Comparison of ENCODE assay signal across 1 cellular context in the genomic region with DNA sequence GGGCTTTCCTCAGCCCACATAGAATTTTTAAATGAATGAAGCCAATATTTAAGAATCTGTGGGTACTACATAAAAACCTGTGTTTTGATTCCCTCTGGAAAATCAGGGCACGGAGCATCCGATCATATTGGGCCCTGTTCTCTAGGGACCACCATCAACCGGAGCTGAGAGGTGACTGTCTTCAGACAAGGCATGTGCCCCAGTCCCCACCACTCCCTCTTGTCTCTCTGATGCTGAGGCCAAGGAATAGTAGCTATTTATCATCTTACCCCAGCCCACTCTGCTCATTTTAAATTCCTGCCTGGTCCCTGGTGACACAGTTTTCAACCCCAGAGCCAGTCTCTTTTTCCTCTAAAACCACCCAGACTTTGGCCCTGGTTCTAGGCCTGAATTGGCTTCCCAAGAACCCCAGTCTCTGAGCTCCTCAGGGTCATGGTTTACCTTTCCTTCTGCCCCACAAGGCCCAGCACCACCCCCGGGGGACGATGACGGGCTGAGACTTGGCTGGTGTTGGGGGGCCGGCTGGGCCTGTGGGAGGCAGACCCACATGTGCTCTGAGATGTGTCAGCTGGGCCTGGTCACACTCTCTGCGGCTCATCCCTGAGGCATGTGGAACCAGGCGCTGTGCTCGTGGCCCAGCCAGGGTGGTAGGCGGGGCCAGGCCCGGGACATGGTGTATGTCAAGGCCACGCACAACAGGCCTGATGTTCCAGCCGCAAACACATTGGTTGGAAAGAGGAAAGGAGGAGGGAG.
TF ChIP-seq lines count a peak whose summit lies in the region.

No MANE protein-coding gene starts in this region.

TF ChIP-seq in HepG2, 621 proteins besides CTCF, POLR2A, EP300 and RAD21 (continued from another document and continues in another):
- TF ChIP-seq, protein P1, sequence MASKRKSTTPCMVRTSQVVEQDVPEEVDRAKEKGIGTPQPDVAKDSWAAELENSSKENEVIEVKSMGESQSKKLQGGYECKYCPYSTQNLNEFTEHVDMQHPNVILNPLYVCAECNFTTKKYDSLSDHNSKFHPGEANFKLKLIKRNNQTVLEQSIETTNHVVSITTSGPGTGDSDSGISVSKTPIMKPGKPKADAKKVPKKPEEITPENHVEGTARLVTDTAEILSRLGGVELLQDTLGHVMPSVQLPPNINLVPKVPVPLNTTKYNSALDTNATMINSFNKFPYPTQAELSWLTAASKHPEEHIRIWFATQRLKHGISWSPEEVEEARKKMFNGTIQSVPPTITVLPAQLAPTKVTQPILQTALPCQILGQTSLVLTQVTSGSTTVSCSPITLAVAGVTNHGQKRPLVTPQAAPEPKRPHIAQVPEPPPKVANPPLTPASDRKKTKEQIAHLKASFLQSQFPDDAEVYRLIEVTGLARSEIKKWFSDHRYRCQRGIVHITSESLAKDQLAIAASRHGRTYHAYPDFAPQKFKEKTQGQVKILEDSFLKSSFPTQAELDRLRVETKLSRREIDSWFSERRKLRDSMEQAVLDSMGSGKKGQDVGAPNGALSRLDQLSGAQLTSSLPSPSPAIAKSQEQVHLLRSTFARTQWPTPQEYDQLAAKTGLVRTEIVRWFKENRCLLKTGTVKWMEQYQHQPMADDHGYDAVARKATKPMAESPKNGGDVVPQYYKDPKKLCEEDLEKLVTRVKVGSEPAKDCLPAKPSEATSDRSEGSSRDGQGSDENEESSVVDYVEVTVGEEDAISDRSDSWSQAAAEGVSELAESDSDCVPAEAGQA (IDR thresholded peaks at IDR 0.05; ENCODE audit: low read depth): peak; percentile 56; the same call in 1 of the 2 replicates
- TF ChIP-seq, protein P1 (CRISPR knock-in tag; IDR thresholded peaks at IDR 0.05; ENCODE audit: borderline replicate concordance): peak; percentile 88
- TF ChIP-seq SIX4 (CRISPR knock-in tag; IDR thresholded peaks at IDR 0.05): peak; percentile 64; the same call in 1 of the 2 replicates
- TF ChIP-seq NCOR1 (IDR thresholded peaks at IDR 0.05; ENCODE audit: borderline replicate concordance, low read length): no peak
- no peak for TF ChIP-seq ZNF326 (CRISPR knock-in tag; IDR thresholded peaks at IDR 0.05; ENCODE audit: borderline replicate concordance)
- TF ChIP-seq SATB2 (CRISPR knock-in tag; IDR thresholded peaks at IDR 0.05): peak; percentile 99
- TF ChIP-seq, protein P2, sequence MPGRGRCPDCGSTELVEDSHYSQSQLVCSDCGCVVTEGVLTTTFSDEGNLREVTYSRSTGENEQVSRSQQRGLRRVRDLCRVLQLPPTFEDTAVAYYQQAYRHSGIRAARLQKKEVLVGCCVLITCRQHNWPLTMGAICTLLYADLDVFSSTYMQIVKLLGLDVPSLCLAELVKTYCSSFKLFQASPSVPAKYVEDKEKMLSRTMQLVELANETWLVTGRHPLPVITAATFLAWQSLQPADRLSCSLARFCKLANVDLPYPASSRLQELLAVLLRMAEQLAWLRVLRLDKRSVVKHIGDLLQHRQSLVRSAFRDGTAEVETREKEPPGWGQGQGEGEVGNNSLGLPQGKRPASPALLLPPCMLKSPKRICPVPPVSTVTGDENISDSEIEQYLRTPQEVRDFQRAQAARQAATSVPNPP (CRISPR knock-in tag; IDR thresholded peaks at IDR 0.05): peak; percentile 98
- peak; percentile 65 for TF ChIP-seq ZNF329 (CRISPR knock-in tag; IDR thresholded peaks at IDR 0.05; ENCODE audit: low read depth)
- TF ChIP-seq ZNF570 (CRISPR knock-in tag; IDR thresholded peaks at IDR 0.05; ENCODE audit: borderline replicate concordance): no peak
- no peak for TF ChIP-seq AGO1 (IDR thresholded peaks at IDR 0.05; ENCODE audit: low read depth, low read length, poor library complexity, severe bottlenecking)
- TF ChIP-seq HOXD1 (CRISPR knock-in tag; IDR thresholded peaks at IDR 0.05): peak; percentile 94
- TF ChIP-seq, protein P3, sequence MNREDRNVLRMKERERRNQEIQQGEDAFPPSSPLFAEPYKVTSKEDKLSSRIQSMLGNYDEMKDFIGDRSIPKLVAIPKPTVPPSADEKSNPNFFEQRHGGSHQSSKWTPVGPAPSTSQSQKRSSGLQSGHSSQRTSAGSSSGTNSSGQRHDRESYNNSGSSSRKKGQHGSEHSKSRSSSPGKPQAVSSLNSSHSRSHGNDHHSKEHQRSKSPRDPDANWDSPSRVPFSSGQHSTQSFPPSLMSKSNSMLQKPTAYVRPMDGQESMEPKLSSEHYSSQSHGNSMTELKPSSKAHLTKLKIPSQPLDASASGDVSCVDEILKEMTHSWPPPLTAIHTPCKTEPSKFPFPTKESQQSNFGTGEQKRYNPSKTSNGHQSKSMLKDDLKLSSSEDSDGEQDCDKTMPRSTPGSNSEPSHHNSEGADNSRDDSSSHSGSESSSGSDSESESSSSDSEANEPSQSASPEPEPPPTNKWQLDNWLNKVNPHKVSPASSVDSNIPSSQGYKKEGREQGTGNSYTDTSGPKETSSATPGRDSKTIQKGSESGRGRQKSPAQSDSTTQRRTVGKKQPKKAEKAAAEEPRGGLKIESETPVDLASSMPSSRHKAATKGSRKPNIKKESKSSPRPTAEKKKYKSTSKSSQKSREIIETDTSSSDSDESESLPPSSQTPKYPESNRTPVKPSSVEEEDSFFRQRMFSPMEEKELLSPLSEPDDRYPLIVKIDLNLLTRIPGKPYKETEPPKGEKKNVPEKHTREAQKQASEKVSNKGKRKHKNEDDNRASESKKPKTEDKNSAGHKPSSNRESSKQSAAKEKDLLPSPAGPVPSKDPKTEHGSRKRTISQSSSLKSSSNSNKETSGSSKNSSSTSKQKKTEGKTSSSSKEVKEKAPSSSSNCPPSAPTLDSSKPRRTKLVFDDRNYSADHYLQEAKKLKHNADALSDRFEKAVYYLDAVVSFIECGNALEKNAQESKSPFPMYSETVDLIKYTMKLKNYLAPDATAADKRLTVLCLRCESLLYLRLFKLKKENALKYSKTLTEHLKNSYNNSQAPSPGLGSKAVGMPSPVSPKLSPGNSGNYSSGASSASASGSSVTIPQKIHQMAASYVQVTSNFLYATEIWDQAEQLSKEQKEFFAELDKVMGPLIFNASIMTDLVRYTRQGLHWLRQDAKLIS (CRISPR knock-in tag; IDR thresholded peaks at IDR 0.05): peak; percentile 81; the same call in 1 of the 2 replicates
- peak; percentile 94; the same call in 1 of the 2 replicates for TF ChIP-seq CENPT (CRISPR knock-in tag; IDR thresholded peaks at IDR 0.05; ENCODE audit: low read depth)
- peak; percentile 61; the same call in 1 of the 2 replicates for TF ChIP-seq ZNF777 (CRISPR knock-in tag; IDR thresholded peaks at IDR 0.05)
- TF ChIP-seq, protein P4, sequence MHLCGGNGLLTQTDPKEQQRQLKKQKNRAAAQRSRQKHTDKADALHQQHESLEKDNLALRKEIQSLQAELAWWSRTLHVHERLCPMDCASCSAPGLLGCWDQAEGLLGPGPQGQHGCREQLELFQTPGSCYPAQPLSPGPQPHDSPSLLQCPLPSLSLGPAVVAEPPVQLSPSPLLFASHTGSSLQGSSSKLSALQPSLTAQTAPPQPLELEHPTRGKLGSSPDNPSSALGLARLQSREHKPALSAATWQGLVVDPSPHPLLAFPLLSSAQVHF (CRISPR knock-in tag; IDR thresholded peaks at IDR 0.05): peak; percentile 97
- peak; percentile 95 for TF ChIP-seq HDAC1 (CRISPR knock-in tag; IDR thresholded peaks at IDR 0.05)
- TF ChIP-seq, protein P5, sequence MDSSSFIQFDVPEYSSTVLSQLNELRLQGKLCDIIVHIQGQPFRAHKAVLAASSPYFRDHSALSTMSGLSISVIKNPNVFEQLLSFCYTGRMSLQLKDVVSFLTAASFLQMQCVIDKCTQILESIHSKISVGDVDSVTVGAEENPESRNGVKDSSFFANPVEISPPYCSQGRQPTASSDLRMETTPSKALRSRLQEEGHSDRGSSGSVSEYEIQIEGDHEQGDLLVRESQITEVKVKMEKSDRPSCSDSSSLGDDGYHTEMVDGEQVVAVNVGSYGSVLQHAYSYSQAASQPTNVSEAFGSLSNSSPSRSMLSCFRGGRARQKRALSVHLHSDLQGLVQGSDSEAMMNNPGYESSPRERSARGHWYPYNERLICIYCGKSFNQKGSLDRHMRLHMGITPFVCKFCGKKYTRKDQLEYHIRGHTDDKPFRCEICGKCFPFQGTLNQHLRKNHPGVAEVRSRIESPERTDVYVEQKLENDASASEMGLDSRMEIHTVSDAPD (CRISPR knock-in tag; IDR thresholded peaks at IDR 0.05): peak; percentile 91
- TF ChIP-seq KLF6 (CRISPR knock-in tag; IDR thresholded peaks at IDR 0.05): peak; percentile 95
- TF ChIP-seq ZNF546 (CRISPR knock-in tag; conservative IDR thresholded peaks at IDR 0.05): peak; percentile 99
- TF ChIP-seq, protein P6, sequence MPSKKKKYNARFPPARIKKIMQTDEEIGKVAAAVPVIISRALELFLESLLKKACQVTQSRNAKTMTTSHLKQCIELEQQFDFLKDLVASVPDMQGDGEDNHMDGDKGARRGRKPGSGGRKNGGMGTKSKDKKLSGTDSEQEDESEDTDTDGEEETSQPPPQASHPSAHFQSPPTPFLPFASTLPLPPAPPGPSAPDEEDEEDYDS (CRISPR knock-in tag; IDR thresholded peaks at IDR 0.05): peak; percentile 97
- no peak for TF ChIP-seq TCF12 (IDR thresholded peaks at IDR 0.05)
- no peak; the same call in 1 of the 2 replicates for TF ChIP-seq TCF12 (CRISPR knock-in tag; IDR thresholded peaks at IDR 0.05)
- no peak for TF ChIP-seq NFIB (CRISPR knock-in tag; IDR thresholded peaks at IDR 0.05; ENCODE audit: borderline replicate concordance)
- TF ChIP-seq RELA (CRISPR knock-in tag; IDR thresholded peaks at IDR 0.05): peak; percentile 83
- TF ChIP-seq, protein P7, sequence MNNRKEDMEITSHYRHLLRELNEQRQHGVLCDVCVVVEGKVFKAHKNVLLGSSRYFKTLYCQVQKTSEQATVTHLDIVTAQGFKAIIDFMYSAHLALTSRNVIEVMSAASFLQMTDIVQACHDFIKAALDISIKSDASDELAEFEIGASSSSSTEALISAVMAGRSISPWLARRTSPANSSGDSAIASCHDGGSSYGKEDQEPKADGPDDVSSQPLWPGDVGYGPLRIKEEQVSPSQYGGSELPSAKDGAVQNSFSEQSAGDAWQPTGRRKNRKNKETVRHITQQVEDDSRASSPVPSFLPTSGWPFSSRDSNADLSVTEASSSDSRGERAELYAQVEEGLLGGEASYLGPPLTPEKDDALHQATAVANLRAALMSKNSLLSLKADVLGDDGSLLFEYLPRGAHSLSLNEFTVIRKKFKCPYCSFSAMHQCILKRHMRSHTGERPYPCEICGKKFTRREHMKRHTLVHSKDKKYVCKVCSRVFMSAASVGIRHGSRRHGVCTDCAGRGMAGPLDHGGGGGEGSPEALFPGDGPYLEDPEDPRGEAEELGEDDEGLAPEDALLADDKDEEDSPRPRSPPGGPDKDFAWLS (CRISPR knock-in tag; IDR thresholded peaks at IDR 0.05; ENCODE audit: borderline replicate concordance): no peak
- TF ChIP-seq ZNF615 (CRISPR knock-in tag; IDR thresholded peaks at IDR 0.05; ENCODE audit: borderline replicate concordance): no peak; the same call in 1 of the 2 replicates
- TF ChIP-seq, protein P8, sequence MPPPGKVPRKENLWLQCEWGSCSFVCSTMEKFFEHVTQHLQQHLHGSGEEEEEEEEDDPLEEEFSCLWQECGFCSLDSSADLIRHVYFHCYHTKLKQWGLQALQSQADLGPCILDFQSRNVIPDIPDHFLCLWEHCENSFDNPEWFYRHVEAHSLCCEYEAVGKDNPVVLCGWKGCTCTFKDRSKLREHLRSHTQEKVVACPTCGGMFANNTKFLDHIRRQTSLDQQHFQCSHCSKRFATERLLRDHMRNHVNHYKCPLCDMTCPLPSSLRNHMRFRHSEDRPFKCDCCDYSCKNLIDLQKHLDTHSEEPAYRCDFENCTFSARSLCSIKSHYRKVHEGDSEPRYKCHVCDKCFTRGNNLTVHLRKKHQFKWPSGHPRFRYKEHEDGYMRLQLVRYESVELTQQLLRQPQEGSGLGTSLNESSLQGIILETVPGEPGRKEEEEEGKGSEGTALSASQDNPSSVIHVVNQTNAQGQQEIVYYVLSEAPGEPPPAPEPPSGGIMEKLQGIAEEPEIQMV (CRISPR knock-in tag; IDR thresholded peaks at IDR 0.05; ENCODE audit: low read depth): peak; percentile 95
- peak; percentile 98 for TF ChIP-seq SALL2 (CRISPR knock-in tag; IDR thresholded peaks at IDR 0.05)
- peak; percentile 98 for TF ChIP-seq ZNF441 (CRISPR knock-in tag; IDR thresholded peaks at IDR 0.05; ENCODE audit: borderline replicate concordance)
- TF ChIP-seq FOXO1 (CRISPR knock-in tag; IDR thresholded peaks at IDR 0.05): peak; percentile 96
- no peak for TF ChIP-seq KAT2B (IDR thresholded peaks at IDR 0.05; ENCODE audit: borderline replicate concordance, low read depth, low read length)
- TF ChIP-seq, protein P9, sequence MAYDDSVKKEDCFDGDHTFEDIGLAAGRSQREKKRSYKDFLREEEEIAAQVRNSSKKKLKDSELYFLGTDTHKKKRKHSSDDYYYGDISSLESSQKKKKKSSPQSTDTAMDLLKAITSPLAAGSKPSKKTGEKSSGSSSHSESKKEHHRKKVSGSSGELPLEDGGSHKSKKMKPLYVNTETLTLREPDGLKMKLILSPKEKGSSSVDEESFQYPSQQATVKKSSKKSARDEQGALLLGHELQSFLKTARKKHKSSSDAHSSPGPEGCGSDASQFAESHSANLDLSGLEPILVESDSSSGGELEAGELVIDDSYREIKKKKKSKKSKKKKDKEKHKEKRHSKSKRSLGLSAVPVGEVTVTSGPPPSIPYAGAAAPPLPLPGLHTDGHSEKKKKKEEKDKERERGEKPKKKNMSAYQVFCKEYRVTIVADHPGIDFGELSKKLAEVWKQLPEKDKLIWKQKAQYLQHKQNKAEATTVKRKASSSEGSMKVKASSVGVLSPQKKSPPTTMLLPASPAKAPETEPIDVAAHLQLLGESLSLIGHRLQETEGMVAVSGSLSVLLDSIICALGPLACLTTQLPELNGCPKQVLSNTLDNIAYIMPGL (CRISPR knock-in tag; IDR thresholded peaks at IDR 0.05; ENCODE audit: borderline replicate concordance in 1 of 2, low read depth in 1 of 2): peak; percentile 49 to 98; a peak in 2 of 4 replicates
- TF ChIP-seq ZNF761 (CRISPR knock-in tag; conservative IDR thresholded peaks at IDR 0.05): no peak; the same call in 1 of the 2 replicates
- peak; percentile 97; the same call in 1 of the 2 replicates for TF ChIP-seq ZNF737 (CRISPR knock-in tag; IDR thresholded peaks at IDR 0.05; ENCODE audit: borderline replicate concordance)
- peak; percentile 99 for TF ChIP-seq ZSCAN21 (CRISPR knock-in tag; IDR thresholded peaks at IDR 0.05; ENCODE audit: borderline replicate concordance)
- peak; percentile 97 for TF ChIP-seq NKX3-1 (CRISPR knock-in tag; IDR thresholded peaks at IDR 0.05)
- peak; percentile 82; the same call in 1 of the 2 replicates for TF ChIP-seq ZNF839 (CRISPR knock-in tag; IDR thresholded peaks at IDR 0.05; ENCODE audit: borderline replicate concordance)
- peak; percentile 55; the same call in 1 of the 2 replicates for TF ChIP-seq CREB1 (IDR thresholded peaks at IDR 0.05)
- no peak for TF ChIP-seq CREB1 (CRISPR knock-in tag; IDR thresholded peaks at IDR 0.05)
- TF ChIP-seq ATRX (CRISPR knock-in tag; IDR thresholded peaks at IDR 0.05; ENCODE audit: borderline replicate concordance): no peak
